ENCODE assay signal across 10 cellular contexts in genomic region chrX:1393871-1394615, GRCh38. TPM values are rescaled to one million over a fixed set of nuclear protein-coding genes. Genes with fewer than 3 reads are reported as not detected.
DNase-seq lines count a peak whose midpoint lies in the region; ATAC-seq and TF ChIP-seq lines count a peak whose summit lies in the region.
"Had no signal": no experiment of that assay in that cellular context is flagged by ENCODE, and none has a peak within 500 bp of the region (broad histone marks: within the 10 kb centered on the region; RNA-seq: fewer than 3 reads in every experiment).

No MANE protein-coding gene starts in this region.

- H3K27ac ChIP-seq in SK-N-MC, result peak overlapping the region; percentile 93; the same call in 1 of the 2 replicates
- peak overlapping the region; percentile 3 to 100 (median 98) for H3K27ac ChIP-seq in esophagus muscularis mucosa (replicated peaks in 1 of 4)

- H3K9me3 ChIP-seq in ES-I3 (ENCODE audit: control insufficient read depth, insufficient read depth, low read length) (no peaks in the 10 kb centered on the region), SK-N-MC (ENCODE audit: low read depth, low read length) (no peaks in the 10 kb centered on the region), esophagus muscularis mucosa (no peaks in the 10 kb centered on the region)

- TF ChIP-seq POLR2A in esophagus muscularis mucosa (IDR thresholded peaks at IDR 0.05; ENCODE audit: low read depth), result no peak

- no peak for TF ChIP-seq CTCF in esophagus muscularis mucosa (IDR thresholded peaks at IDR 0.05)

- ATAC-seq in sciatic nerve (no peak), GM21447 (IDR thresholded peaks at IDR 0.05; ENCODE audit: unreplicated experiment) (no peak)

- 68% methylated on average over 16 of the region's 16 CpGs for WGBS in esophagus muscularis mucosa

- peaks cover 19% of the 10 kb centered on the region for H3K36me3 ChIP-seq in ES-I3 (ENCODE audit: insufficient read depth, low read length)
- H3K36me3 ChIP-seq in SK-N-MC (ENCODE audit: insufficient read depth, low read length), result peaks cover 25% of the 10 kb centered on the region
- H3K36me3 ChIP-seq in esophagus muscularis mucosa, result peaks cover 12 to 41% (median 22%) of the 10 kb centered on the region in 4 donors

- H3K27me3 ChIP-seq in esophagus muscularis mucosa, result no peaks in the 10 kb centered on the region

- DNase-seq in SK-N-MC (ENCODE audit: low read depth, low spot score) (no peak), esophagus muscularis mucosa (ENCODE audit: extremely low spot score) (no peak), sciatic nerve (ENCODE audit: low spot score) (peak; percentile 54), AML-193 (lab: John Stamatoyannopoulos, UW) (no peak), NCI-H128 (lab: John Stamatoyannopoulos, UW; ENCODE audit: unreplicated experiment) (no peak), NCI-H1436 treated with DMSO at 0.1 percent for 48 hours (lab: John Stamatoyannopoulos, UW) (no peak)
- DNase-seq: NCI-H2107, retina had no signal

- peak overlapping the region; percentile 78; the same call in 1 of the 2 replicates for H3K4me3 ChIP-seq in SK-N-MC
- H3K4me3 ChIP-seq in esophagus muscularis mucosa, result peak overlapping the region in 1 of 4 donors; percentile 100

- TF ChIP-seq EP300 in esophagus muscularis mucosa (IDR thresholded peaks at IDR 0.05), result no peak

- no peaks in the 10 kb centered on the region; the same call in 1 of the 2 replicates for H3K4me1 ChIP-seq in ES-I3 (ENCODE audit: insufficient read depth, low read length)
- peaks cover 26 to 46% (median 43%) of the 10 kb centered on the region in 4 donors for H3K4me1 ChIP-seq in esophagus muscularis mucosa

- intact Hi-C loops in esophagus muscularis mucosa (cut with DNase I) (loop anchor here (2.0 to 5.0 kb wide), 2 partner anchors 47 to 57 kb away; no protein-coding TSS in a partner anchor), sciatic nerve (cut with DNase I) (loop anchor here (1.0 kb wide), 1 partner anchor 58 kb away; the partner anchor contains the start of gene ASMTL)

- peak overlapping the region; percentile 92; the same call in 1 of the 2 replicates for H3K9ac ChIP-seq in ES-I3 (ENCODE audit: low read depth, low read length)
- H3K9ac ChIP-seq in SK-N-MC (ENCODE audit: insufficient read length), result peak overlapping the region; percentile 33

RNA-seq across cellular contexts. Expression of gene SLC25A6, which starts 2.1 kb away (rescaled TPM):
- total RNA-seq in esophagus muscularis mucosa, result 100 to 1,000 TPM; 266 to 339 (median 313) TPM
- total RNA-seq in sciatic nerve, result 167 TPM

RNA-seq across cellular contexts. Expression of gene IL3RA, which starts 57.5 kb away (rescaled TPM):
- total RNA-seq in esophagus muscularis mucosa (10 to 100 TPM in 3 of 4 donors, 1 to 10 TPM in 1; 5.0 to 19.1 (median 11.4) TPM), sciatic nerve (17.5 TPM)

RNA-seq across cellular contexts. Expression of gene ASMTL, which starts 58.7 kb away (rescaled TPM):
- total RNA-seq in esophagus muscularis mucosa (10 to 100 TPM; 28.7 to 52.2 (median 32.8) TPM), sciatic nerve (35.0 TPM)
